ENCODE assay signal across 12 cellular contexts in genomic region chr9:93814561-93814960, GRCh38.
DNase-seq lines count a peak whose midpoint lies in the region; ATAC-seq, FAIRE-seq and TF ChIP-seq lines count a peak whose summit lies in the region.
"Had no signal": no experiment of that assay in that cellular context is flagged by ENCODE, and none has a peak within 500 bp of the region (broad histone marks: within the 10 kb centered on the region; RNA-seq: fewer than 3 reads in every experiment).

No MANE protein-coding gene starts in this region.

- TF ChIP-seq POLR2A in GM12892 (IDR thresholded peaks at IDR 0.05; ENCODE audit: low read depth, low read length) = no peak

- DNase-seq in DMS114 treated with DMSO at 0.1 percent for 48 hours (lab: John Stamatoyannopoulos, UW; ENCODE audit: unreplicated experiment) (peak; percentile 3), NCI-H774 (lab: John Stamatoyannopoulos, UW) (peak; percentile 63), left colon (no peak), GM12892 (ENCODE audit: insufficient read length) (no peak), NCI-H226 (no peak)
- DNase-seq: activated CD4-positive, alpha-beta T cell treated with anti-CD3 and anti-CD28 coated beads, Interleukin-2, amount 50 U/mL, for 48 hours; CD4-positive, CD25-positive, alpha-beta regulatory T cell; cerebellar nuclear complex; IMR-90 had no signal

- no peak for FAIRE-seq in GM12892 (lab: Jason Lieb, UNC)

- TF ChIP-seq RAD21 in Ishikawa (IDR thresholded peaks at IDR 0.05; ENCODE audit: low read depth) = 0 out of 2 replicates have a peak, but pooled peaks have one; percentile 26

- intact Hi-C loops in left colon (cut with DNase I, micrococcal nuclease) = no loop called here

- peak; percentile 19 for ATAC-seq in left colon
- ATAC-seq in HG03432 (IDR thresholded peaks at IDR 0.05; ENCODE audit: unreplicated experiment) = no peak
- ATAC-seq in HG02970 (IDR thresholded peaks at IDR 0.05; ENCODE audit: low FRiP score, unreplicated experiment) = no peak

- no peak for TF ChIP-seq EP300 in Ishikawa (IDR thresholded peaks at IDR 0.05; ENCODE audit: borderline replicate concordance)

TF ChIP-seq in Ishikawa, 13 proteins besides CTCF, POLR2A, EP300 and RAD21:
- TF ChIP-seq TEAD4 (IDR thresholded peaks at IDR 0.05) (no peak), MAX (IDR thresholded peaks at IDR 0.05) (no peak), CEBPB (IDR thresholded peaks at IDR 0.05) (no peak), TAF1 (IDR thresholded peaks at IDR 0.05; ENCODE audit: low read depth) (no peak), YY1 (IDR thresholded peaks at IDR 0.05; ENCODE audit: low read depth) (no peak), ZBTB7A (IDR thresholded peaks at IDR 0.05; ENCODE audit: low read depth) (no peak), NFIC (IDR thresholded peaks at IDR 0.05) (no peak), FOXM1 (IDR thresholded peaks at IDR 0.05; ENCODE audit: borderline replicate concordance, low read depth) (no peak), REST (IDR thresholded peaks at IDR 0.05; ENCODE audit: low read depth) (no peak), CREB1 (IDR thresholded peaks at IDR 0.05; ENCODE audit: low read depth) (no peak), USF1 (IDR thresholded peaks at IDR 0.05) (no peak), EGR1 (IDR thresholded peaks at IDR 0.05) (no peak), TCF12 (IDR thresholded peaks at IDR 0.05; ENCODE audit: low read depth) (no peak)

Comparison
In these comparisons a context has a peak if more than half of its experiments do, and no peak if none do; other contexts are left out.
1. DNase-seq: peak in DMS114 treated with DMSO at 0.1 percent for 48 hours (single experiment) and NCI-H774 (single experiment); none in left colon (0 of 2), GM12892 (single experiment) and NCI-H226 (single experiment).